In the genomic region with DNA sequence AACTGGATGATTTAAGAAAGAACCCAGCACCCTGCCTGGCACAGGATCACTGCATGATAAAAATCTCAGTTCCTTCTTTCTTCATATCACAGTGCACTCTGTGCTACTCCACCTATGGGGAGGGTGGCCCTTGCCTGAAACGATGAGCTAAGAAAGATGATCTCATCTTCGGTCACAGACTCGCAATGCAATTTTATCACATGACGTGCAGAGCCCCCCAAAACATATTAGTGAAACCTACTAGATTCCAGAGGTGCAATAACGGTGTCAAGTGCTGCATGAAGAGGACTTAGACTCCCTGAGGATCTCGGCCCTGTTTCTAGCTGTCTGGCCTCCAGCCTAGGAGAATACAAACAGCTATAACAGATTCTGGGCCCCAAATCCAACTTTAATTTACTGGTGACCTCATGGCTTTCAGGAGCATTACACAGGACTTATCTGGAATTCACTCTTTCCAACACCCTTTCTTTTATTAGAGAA, we compare ENCODE assay signal across 16 cellular contexts.
DNase-seq lines count a peak whose midpoint lies in the region; ATAC-seq, FAIRE-seq and TF ChIP-seq lines count a peak whose summit lies in the region.
"Had no signal": no experiment of that assay in that cellular context is flagged by ENCODE, and none has a peak within 500 bp of the region (broad histone marks: within the 10 kb centered on the region; RNA-seq: fewer than 3 reads in every experiment).

No MANE protein-coding gene starts in this region.

- no peak overlapping the region for H3K4me3 Mint-ChIP-seq in activated naive CD4-positive, alpha-beta T cell treated with anti-CD3 and anti-CD28 coated beads for 36 hours
- H3K4me3 Mint-ChIP-seq: brain, H9, T-cell had no signal

- H3K9ac ChIP-seq in GM12878 (ENCODE audit: control insufficient read depth, insufficient read depth, low read length): no peak overlapping the region

- H3K27ac Mint-ChIP-seq in activated naive CD4-positive, alpha-beta T cell treated with anti-CD3 and anti-CD28 coated beads for 36 hours: no peak overlapping the region
- H3K27ac Mint-ChIP-seq: T-cell had no signal

- RAD21 ChIA-PET in GM12878 (lab: Charles Lee; ENCODE audit: unreplicated experiment): interaction anchor here (0.6 to 2.4 kb wide), 9 partner anchors 10 to 99 kb away, joined by 3 to 12 read pairs (median 4); no protein-coding TSS in a partner anchor

- H3K9me3 ChIP-seq in left ventricle myocardium inferior (replicated peaks) (no peaks in the 10 kb centered on the region), right atrium auricular region (no peaks in the 10 kb centered on the region), GM12878 (replicated peaks; ENCODE audit: control insufficient read depth, insufficient read depth, low read length) (no peaks in the 10 kb centered on the region)

- H3K9me3 Mint-ChIP-seq in activated naive CD4-positive, alpha-beta T cell treated with anti-CD3 and anti-CD28 coated beads for 36 hours: no peaks in the 10 kb centered on the region
- H3K9me3 Mint-ChIP-seq: H9, T-cell had no signal

- TF ChIP-seq EP300 in GM12878 (IDR thresholded peaks at IDR 0.05; ENCODE audit: borderline replicate concordance in 1 of 2, control insufficient read depth in 1 of 2, low read depth in 2 of 2, low read length in 2 of 2): no peak

- H4K20me1 ChIP-seq in GM12878 (ENCODE audit: control insufficient read depth, insufficient read depth): no peaks in the 10 kb centered on the region

- H3K4me2 ChIP-seq in GM12878 (ENCODE audit: control insufficient read depth, insufficient read depth): no peak overlapping the region

- 71% methylated on average over 6 of the region's 6 CpGs for WGBS in GM12878 (ENCODE audit: insufficient coverage, insufficient replicate concordance, low lambda C conversion rate, missing lambda C conversion rate)

- ATAC-seq in HG02840 (IDR thresholded peaks at IDR 0.05; ENCODE audit: low FRiP score, unreplicated experiment) (peak; percentile 77), GM12878 (peak; percentile 93)
- ATAC-seq: T-cell had no signal

- H3K36me3 Mint-ChIP-seq in activated naive CD4-positive, alpha-beta T cell treated with anti-CD3 and anti-CD28 coated beads for 36 hours (ENCODE audit: low read depth): no peaks in the 10 kb centered on the region
- H3K36me3 Mint-ChIP-seq: brain, T-cell had no signal

- H2AFZ ChIP-seq in GM12878 (ENCODE audit: control insufficient read depth, low read depth, low read length): no peak overlapping the region

- H3K79me2 ChIP-seq in GM12878 (ENCODE audit: control insufficient read depth, insufficient read depth, low read length): no peaks in the 10 kb centered on the region; the same call in 1 of the 2 replicates

- H3K4me3 ChIP-seq in left ventricle myocardium inferior (no peak overlapping the region), right atrium auricular region (no peak overlapping the region), GM12878 (no peak overlapping the region)

- TF ChIP-seq RAD21 in GM12878 (IDR thresholded peaks at IDR 0.05; ENCODE audit: insufficient read depth, low read depth, low read length): no peak

- CTCF ChIA-PET in GM12878 (lab: Yijun Ruan, JAX): interaction anchor here (0.6 to 2.5 kb wide), 10 partner anchors 8 to 1005 kb away, joined by 3 to 12 read pairs (median 3); no protein-coding TSS in a partner anchor
- CTCF ChIA-PET in activated naive CD4-positive, alpha-beta T cell treated with anti-CD3 and anti-CD28 coated beads for 36 hours (lab: Charles Lee): no interaction called here

- TF ChIP-seq POLR2A in GM12878 (IDR thresholded peaks at IDR 0.05; ENCODE audit: low read depth, low read length): no peak

- no peak for DNase-seq in left ventricle myocardium inferior
- no peak for DNase-seq in right atrium auricular region (ENCODE audit: low spot score)
- no peak for DNase-seq in GM12878 (ENCODE audit: low read depth, low spot score)
- no peak for DNase-seq in middle frontal gyrus (ENCODE audit: extremely low spot score, low spot score)
- DNase-seq in activated naive CD4-positive, alpha-beta T cell treated with anti-CD3 and anti-CD28 coated beads for 36 hours: no peak
- DNase-seq in superior temporal gyrus (ENCODE audit: extremely low spot score): no peak
- DNase-seq in MV-4-11 (lab: John Stamatoyannopoulos, UW): no peak
- DNase-seq: H9; KG1; NCI-H446; stimulated activated CD4-positive, alpha-beta T cell treated with anti-CD3 and anti-CD28 coated beads, Interleukin-2, amount 100 ng/mL, for 48 hours; T-cell had no signal

- in situ Hi-C loops in GM12878 (cut with MboI): no loop called here

- H3K4me1 Mint-ChIP-seq in activated naive CD4-positive, alpha-beta T cell treated with anti-CD3 and anti-CD28 coated beads for 36 hours (ENCODE audit: low read depth): no peaks in the 10 kb centered on the region

- intact Hi-C loops in left ventricle myocardium inferior (cut with micrococcal nuclease) (no loop called here), GM12878 (cut with micrococcal nuclease; ENCODE audit: unreplicated experiment) (no loop called here)
- intact Hi-C loops in activated naive CD4-positive, alpha-beta T cell treated with anti-CD3 and anti-CD28 coated beads for 36 hours (cut with micrococcal nuclease): no loop called here

- POLR2A ChIA-PET in GM12878 (lab: Charles Lee): interaction anchor here (0.6 to 2.6 kb wide), 7 partner anchors 9 to 86 kb away, joined by 3 to 11 read pairs (median 4); no protein-coding TSS in a partner anchor

- H3K36me3 ChIP-seq in left ventricle myocardium inferior: no peaks in the 10 kb centered on the region
- H3K36me3 ChIP-seq in right atrium auricular region: no peaks in the 10 kb centered on the region
- no peaks in the 10 kb centered on the region for H3K36me3 ChIP-seq in GM12878 (ENCODE audit: control insufficient read depth in 2 of 2, insufficient read depth in 2 of 2, low read length in 1 of 2)

- FAIRE-seq in GM12878 (lab: Jason Lieb, UNC): no peak
- FAIRE-seq: G401.6, keratinocyte had no signal

- SMC1A ChIA-PET in GM12878 (lab: Charles Lee; ENCODE audit: uncharacterized antibody, unreplicated experiment): interaction anchor here (0.7 to 2.3 kb wide), 17 partner anchors 9 to 99 kb away, joined by 3 to 11 read pairs (median 5); no protein-coding TSS in a partner anchor

- no peaks in the 10 kb centered on the region for H3K27me3 ChIP-seq in left ventricle myocardium inferior (ENCODE audit: low read depth)
- H3K27me3 ChIP-seq in right atrium auricular region: no peaks in the 10 kb centered on the region
- H3K27me3 ChIP-seq in GM12878 (replicated peaks in 1 of 2; ENCODE audit: control insufficient read depth in 2 of 2, insufficient read depth in 2 of 2, low read length in 1 of 2): no peaks in the 10 kb centered on the region

- peak overlapping the region; percentile 65 for H3K27ac ChIP-seq in left ventricle myocardium inferior (replicated peaks)
- H3K27ac ChIP-seq in right atrium auricular region: peak overlapping the region in 1 of 2 donors; percentile 36
- no peak overlapping the region for H3K27ac ChIP-seq in GM12878 (ENCODE audit: control insufficient read depth, insufficient read depth)

- BruUV-seq in GM12878 (replicated peaks; lab: Mats Ljungman, UMichigan): no TSS peak

- peaks cover 80% of the 10 kb centered on the region for H3K4me1 ChIP-seq in left ventricle myocardium inferior
- peaks cover 0 to 12% of the 10 kb centered on the region in 2 donors for H3K4me1 ChIP-seq in right atrium auricular region
- H3K4me1 ChIP-seq in GM12878 (ENCODE audit: control insufficient read depth, insufficient read depth, low read length): peaks cover 6% of the 10 kb centered on the region; the same call in 1 of the 2 replicates

- H3K27me3 Mint-ChIP-seq in activated naive CD4-positive, alpha-beta T cell treated with anti-CD3 and anti-CD28 coated beads for 36 hours (ENCODE audit: low read depth): peaks cover 4% of the 10 kb centered on the region
- H3K27me3 Mint-ChIP-seq: brain had no signal

- TF ChIP-seq CTCF in left ventricle myocardium inferior (IDR thresholded peaks at IDR 0.05; ENCODE audit: borderline replicate concordance) (no peak), right atrium auricular region (IDR thresholded peaks at IDR 0.05) (no peak), GM12878 (IDR thresholded peaks at IDR 0.05 in 2 of 3, conservative IDR thresholded peaks at IDR 0.05 in 1 of 3; ENCODE audit: control insufficient read depth in 2 of 3, extremely low read depth in 1 of 3, insufficient read depth in 1 of 3, low read depth in 3 of 3, low read length in 3 of 3) (no peak)

TF ChIP-seq in GM12878, 131 proteins besides CTCF, POLR2A, EP300 and RAD21 (continues in another document):
- TF ChIP-seq EED (IDR thresholded peaks at IDR 0.05; ENCODE audit: low read depth): peak; percentile 28; the same call in 1 of the 2 replicates
- 0 out of 2 replicates have a peak, but pooled peaks have one; percentile 11 for TF ChIP-seq IKZF1 (conservative IDR thresholded peaks at IDR 0.05)
- peak; percentile 59 for TF ChIP-seq JUNB (IDR thresholded peaks at IDR 0.05)
- no peak for TF ChIP-seq ZSCAN29 (IDR thresholded peaks at IDR 0.05)
- TF ChIP-seq, protein P1, sequence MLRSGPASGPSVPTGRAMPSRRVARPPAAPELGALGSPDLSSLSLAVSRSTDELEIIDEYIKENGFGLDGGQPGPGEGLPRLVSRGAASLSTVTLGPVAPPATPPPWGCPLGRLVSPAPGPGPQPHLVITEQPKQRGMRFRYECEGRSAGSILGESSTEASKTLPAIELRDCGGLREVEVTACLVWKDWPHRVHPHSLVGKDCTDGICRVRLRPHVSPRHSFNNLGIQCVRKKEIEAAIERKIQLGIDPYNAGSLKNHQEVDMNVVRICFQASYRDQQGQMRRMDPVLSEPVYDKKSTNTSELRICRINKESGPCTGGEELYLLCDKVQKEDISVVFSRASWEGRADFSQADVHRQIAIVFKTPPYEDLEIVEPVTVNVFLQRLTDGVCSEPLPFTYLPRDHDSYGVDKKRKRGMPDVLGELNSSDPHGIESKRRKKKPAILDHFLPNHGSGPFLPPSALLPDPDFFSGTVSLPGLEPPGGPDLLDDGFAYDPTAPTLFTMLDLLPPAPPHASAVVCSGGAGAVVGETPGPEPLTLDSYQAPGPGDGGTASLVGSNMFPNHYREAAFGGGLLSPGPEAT (IDR thresholded peaks at IDR 0.05; ENCODE audit: low read depth): no peak
- no peak for TF ChIP-seq MLLT1 (IDR thresholded peaks at IDR 0.05)
